ENCODE assay signal across 10 cellular contexts in the genomic region with DNA sequence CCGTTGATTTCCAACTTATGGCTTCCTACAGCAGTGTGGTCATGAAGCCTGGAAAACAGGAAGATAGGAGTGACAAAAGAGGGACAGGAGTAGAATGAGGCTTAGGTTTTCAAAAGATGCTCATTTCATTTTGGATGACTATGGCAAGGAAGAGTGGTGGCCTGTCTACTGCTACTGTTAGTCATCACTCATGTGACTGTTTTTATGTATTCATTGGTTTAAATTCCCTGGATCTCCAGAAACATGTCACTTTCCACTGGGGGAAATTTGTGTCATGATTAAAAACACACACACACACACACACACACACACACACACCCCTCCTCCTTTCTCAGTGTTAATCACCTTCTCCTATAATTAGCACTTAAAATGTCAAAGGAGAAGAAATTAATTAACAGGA. TPM values are rescaled to one million over a fixed set of nuclear protein-coding genes. Genes with fewer than 3 reads are reported as not detected.
A peak's percentile ranks its signal among the peaks of the same experiment; 100 is the strongest.
DNase-seq lines count a peak whose midpoint lies in the region; ATAC-seq, FAIRE-seq and TF ChIP-seq lines count a peak whose summit lies in the region.
"Had no signal": no experiment of that assay in that cellular context is flagged by ENCODE, and none has a peak within 500 bp of the region (broad histone marks: within the 10 kb centered on the region; RNA-seq: fewer than 3 reads in every experiment).

No MANE protein-coding gene starts in this region.

- H3K9me3 Mint-ChIP-seq in effector memory CD8-positive, alpha-beta T cell: no peaks in the 10 kb centered on the region

- H3K27me3 Mint-ChIP-seq in effector memory CD8-positive, alpha-beta T cell: no peaks in the 10 kb centered on the region

- WGBS in SK-N-SH (ENCODE audit: low lambda C conversion rate): 11% methylated on average over 1 of the region's 1 CpG
- WGBS in pancreas, 2 donors: 58 to 73% methylated on average over 1 of the region's 1 CpG

- H3K4me1 ChIP-seq in SK-N-SH (ENCODE audit: control insufficient read depth in 1 of 2, insufficient read depth in 2 of 2, low read depth in 1 of 2, low read length in 1 of 2) (peaks cover 10 to 12% of the 10 kb centered on the region in 2 experiments; a peak in 3 of 4 replicates), OCI-LY1 (ENCODE audit: insufficient read depth, low read length, severe bottlenecking) (peaks cover 34% of the 10 kb centered on the region), parathyroid adenoma (peaks cover 5% of the 10 kb centered on the region), left lung (peaks cover 8 to 34% of the 10 kb centered on the region in 2 donors), pancreas (peaks cover 0 to 16% (median 0%) of the 10 kb centered on the region in 3 donors)

- H3K4me2 ChIP-seq in SK-N-SH: peak overlapping the region; percentile 76
- H3K4me2 ChIP-seq in OCI-LY1 (ENCODE audit: low read length): peak overlapping the region; percentile 88
- no peak overlapping the region for H3K4me2 ChIP-seq in parathyroid adenoma (ENCODE audit: low read length)

- H3F3A ChIP-seq in SK-N-SH (replicated peaks; ENCODE audit: insufficient read depth): peaks cover 8% of the 10 kb centered on the region
- no peaks in the 10 kb centered on the region for H3F3A ChIP-seq in OCI-LY1 (ENCODE audit: insufficient read depth, low read length)

- H3K9me3 ChIP-seq in SK-N-SH (no peaks in the 10 kb centered on the region), OCI-LY1 (ENCODE audit: low read length) (no peaks in the 10 kb centered on the region), parathyroid adenoma (ENCODE audit: control insufficient read depth, low read length) (no peaks in the 10 kb centered on the region), left lung (no peaks in the 10 kb centered on the region), pancreas (no peaks in the 10 kb centered on the region)

- DNase-seq in SK-N-SH (no peak), left lung (no peak), pancreas (no peak)
- no peak for DNase-seq in effector memory CD8-positive, alpha-beta T cell
- DNase-seq: SHP77 treated with DMSO at 0.1 percent for 48 hours had no signal

- H3K9me2 ChIP-seq in SK-N-SH: no peaks in the 10 kb centered on the region
- no peaks in the 10 kb centered on the region for H3K9me2 ChIP-seq in OCI-LY1 (ENCODE audit: low read depth, low read length)

- H3K27me3 ChIP-seq in SK-N-SH (ENCODE audit: insufficient read depth) (no peaks in the 10 kb centered on the region), OCI-LY1 (ENCODE audit: insufficient read depth, low read length) (no peaks in the 10 kb centered on the region), parathyroid adenoma (ENCODE audit: control insufficient read depth, insufficient read depth, low read length) (no peaks in the 10 kb centered on the region), left lung (no peaks in the 10 kb centered on the region), pancreas (no peaks in the 10 kb centered on the region)

- no peak overlapping the region for H3K9ac ChIP-seq in SK-N-SH
- H3K9ac ChIP-seq in OCI-LY1 (ENCODE audit: low read length): no peak overlapping the region
- no peak overlapping the region for H3K9ac ChIP-seq in parathyroid adenoma

- TF ChIP-seq EP300 in SK-N-SH (IDR thresholded peaks at IDR 0.05; ENCODE audit: borderline replicate concordance in 1 of 2, low read depth in 1 of 2, low read length in 1 of 2): no peak

- peak overlapping the region; percentile 96 to 98 for H3K27ac Mint-ChIP-seq in effector memory CD8-positive, alpha-beta T cell

- intact Hi-C loops in left lung (cut with DNase I): no loop called here
- intact Hi-C loops in pancreas (cut with DNase I): no loop called here

- H2AFZ ChIP-seq in SK-N-SH (ENCODE audit: low read depth): peak overlapping the region; percentile 96; the same call in 1 of the 2 replicates
- no peak overlapping the region for H2AFZ ChIP-seq in OCI-LY1 (ENCODE audit: low read length)
- peak overlapping the region; percentile 60 for H2AFZ ChIP-seq in parathyroid adenoma

- no peak for FAIRE-seq in pancreas (lab: Jason Lieb, UNC)

- no peak overlapping the region for H3K4me3 ChIP-seq in SK-N-SH (ENCODE audit: low read depth in 2 of 2, low read length in 1 of 2)
- H3K4me3 ChIP-seq in OCI-LY1 (ENCODE audit: low read depth, low read length, poor library complexity, severe bottlenecking): peak overlapping the region; percentile 65
- H3K4me3 ChIP-seq in parathyroid adenoma (ENCODE audit: low read depth, low read length): peak overlapping the region; percentile 47
- H3K4me3 ChIP-seq in left lung: peak overlapping the region in 1 of 2 donors; percentile 84
- H3K4me3 ChIP-seq in pancreas: no peak overlapping the region

- CTCF ChIA-PET in SK-N-SH (lab: Yijun Ruan, JAX): interaction anchor here (1.0 kb wide), 1 partner anchor 75 kb away, joined by 5 read pairs; no protein-coding TSS in a partner anchor

- no peak for ATAC-seq in SK-N-SH treated with all-trans-retinoic acid at 6 μM for 48 hours
- no peak for ATAC-seq in effector memory CD8-positive, alpha-beta T cell (replicated peaks)
- ATAC-seq in left lung: no peak
- ATAC-seq in pancreas: no peak
- ATAC-seq in HG03139 (IDR thresholded peaks at IDR 0.05; ENCODE audit: unreplicated experiment): no peak

- no peaks in the 10 kb centered on the region for H4K20me1 ChIP-seq in SK-N-SH (ENCODE audit: insufficient read depth)
- H4K20me1 ChIP-seq in OCI-LY1 (ENCODE audit: insufficient read depth, low read length): no peaks in the 10 kb centered on the region

- peaks cover 0 to 3% of the 10 kb centered on the region in 2 experiments for H3K36me3 ChIP-seq in SK-N-SH (replicated peaks in 1 of 2; ENCODE audit: control insufficient read depth in 1 of 2, insufficient read depth in 2 of 2, low read length in 1 of 2)
- peaks cover 5% of the 10 kb centered on the region; the same call in 1 of the 2 replicates for H3K36me3 ChIP-seq in OCI-LY1 (ENCODE audit: insufficient read depth, low read length)
- no peaks in the 10 kb centered on the region for H3K36me3 ChIP-seq in parathyroid adenoma (ENCODE audit: control insufficient read depth, insufficient read depth, low read length)
- no peaks in the 10 kb centered on the region for H3K36me3 ChIP-seq in left lung
- no peaks in the 10 kb centered on the region for H3K36me3 ChIP-seq in pancreas

- TF ChIP-seq CTCF in SK-N-SH (IDR thresholded peaks at IDR 0.05) (no peak), OCI-LY1 (IDR thresholded peaks at IDR 0.05; ENCODE audit: low read length) (no peak), parathyroid adenoma (IDR thresholded peaks at IDR 0.05) (no peak), left lung (IDR thresholded peaks at IDR 0.05) (no peak), pancreas (IDR thresholded peaks at IDR 0.05) (no peak)

- H3K36me3 Mint-ChIP-seq in effector memory CD8-positive, alpha-beta T cell (ENCODE audit: insufficient read depth): peaks cover 29% of the 10 kb centered on the region

- peaks cover 30 to 36% of the 10 kb centered on the region in 2 donors for H3K4me1 Mint-ChIP-seq in effector memory CD8-positive, alpha-beta T cell (ENCODE audit: low read depth in 2 of 2)

- H3K4me3 Mint-ChIP-seq in effector memory CD8-positive, alpha-beta T cell: peak overlapping the region; percentile 88 to 92

- H3K79me2 ChIP-seq in SK-N-SH (ENCODE audit: insufficient read depth) (peaks cover 4% of the 10 kb centered on the region; the same call in 1 of the 2 replicates), OCI-LY1 (ENCODE audit: insufficient read depth, low read length) (no peaks in the 10 kb centered on the region), parathyroid adenoma (peaks cover 5% of the 10 kb centered on the region)

- POLR2A ChIA-PET in SK-N-SH (lab: Yijun Ruan, JAX): no interaction called here

- no peak for TF ChIP-seq RAD21 in SK-N-SH (IDR thresholded peaks at IDR 0.05; ENCODE audit: low read length)

- H3K27ac ChIP-seq in SK-N-SH (ENCODE audit: low read depth in 2 of 2, low read length in 1 of 2) (no peak overlapping the region), OCI-LY1 (ENCODE audit: low read depth, low read length, poor library complexity, severe bottlenecking) (no peak overlapping the region), parathyroid adenoma (no peak overlapping the region), left lung (peak overlapping the region in 1 of 2 donors; percentile 96), pancreas (peak overlapping the region in 2 of 4 donors; percentile 71 to 78)

TF ChIP-seq in SK-N-SH, 30 proteins besides CTCF, POLR2A, EP300 and RAD21 (continues in another document):
- TF ChIP-seq YY1 (IDR thresholded peaks at IDR 0.05; ENCODE audit: low read depth) (no peak), FOSL2 (IDR thresholded peaks at IDR 0.05; ENCODE audit: borderline replicate concordance, low read depth) (no peak), TCF12 (IDR thresholded peaks at IDR 0.05) (no peak)

RNA-seq across cellular contexts. Expression of a gene that starts 1.1 kb away (rescaled TPM):
- polyA plus RNA-seq in SK-N-SH (2012; rRNA removed) (6.5 and 8.9 TPM in 2 replicates), pancreas (10 to 100 TPM in 1 of 2 donors, 1 to 10 TPM in 1; 6.2 to 10.5 TPM)
- 10.1 and 11.0 TPM in 2 replicates for polyA plus RNA-seq in SK-N-SH (2012; cell fraction: cytosol; rRNA removed)
- polyA plus RNA-seq in SK-N-SH (2012; cell fraction: nucleus; rRNA removed): 6.1 and 10.5 TPM in 2 replicates
- total RNA-seq in left lung (10 to 100 TPM; 40.5 to 52.1 TPM), pancreas (10 to 100 TPM; 13.0 to 30.3 (median 18.3) TPM)

RNA-seq across cellular contexts. Expression of a gene that starts 47.3 kb away (rescaled TPM):
- polyA plus RNA-seq in SK-N-SH (2012; rRNA removed): not detected in 2 replicates
- under 0.01 and 0.01 TPM in 2 replicates for polyA plus RNA-seq in SK-N-SH (2012; cell fraction: cytosol; rRNA removed)
- polyA plus RNA-seq in SK-N-SH (2012; cell fraction: nucleus; rRNA removed): 0.05 TPM in 1 of 2 replicates, not detected in the other
- 10 to 100 TPM in 1 of 2 donors, 1 to 10 TPM in 1; 3.4 to 15.2 TPM for total RNA-seq in left lung
- total RNA-seq in pancreas: 1 to 10 TPM in 2 of 6 donors, under 1 TPM in 4; 0.08 to 2.1 (median 0.38) TPM
- polyA plus RNA-seq in pancreas: under 1 TPM; 0.19 TPM
- total RNA-seq: A673 had no signal

RNA-seq across cellular contexts. Expression of a gene that starts 59.6 kb away (rescaled TPM):
- polyA plus RNA-seq in SK-N-SH (2012; rRNA removed) (not detected in 2 replicates), pancreas (under 1 TPM; 0.40 to 0.57 TPM)
- not detected in 2 replicates for polyA plus RNA-seq in SK-N-SH (2012; cell fraction: cytosol; rRNA removed)
- polyA plus RNA-seq in SK-N-SH (2012; cell fraction: nucleus; rRNA removed): not detected in 2 replicates
- total RNA-seq in left lung (10 to 100 TPM in 1 of 2 donors, 1 to 10 TPM in 1; 6.4 to 17.6 TPM), pancreas (1 to 10 TPM in 2 of 6 donors, under 1 TPM in 4; 0.09 to 2.8 (median 0.55) TPM)
- total RNA-seq: A673 had no signal

Comparison
In these comparisons a context has a peak if more than half of its experiments do, and no peak if none do; other contexts are left out.
1. H3K4me3 ChIP-seq: peak in OCI-LY1 (single experiment) and parathyroid adenoma (single experiment); none in SK-N-SH (0 of 2) and pancreas (0 of 4).